Comparison of ENCODE assay signal across 10 cellular contexts in genomic region chr2:190470256-190470826, GRCh38.
DNase-seq lines count a peak whose midpoint lies in the region; ATAC-seq and TF ChIP-seq lines count a peak whose summit lies in the region.
"Had no signal": no experiment of that assay in that cellular context is flagged by ENCODE, and none has a peak within 500 bp of the region (broad histone marks: within the 10 kb centered on the region; RNA-seq: fewer than 3 reads in every experiment).

No MANE protein-coding gene starts in this region.

- no peaks in the 10 kb centered on the region for H4K20me1 ChIP-seq in mammary epithelial cell (ENCODE audit: insufficient read depth, low read length)

- in situ Hi-C loops in mammary epithelial cell (cut with MboI; ENCODE audit: low sequenced_read_pairs in 2 of 2) (no loop called here), HAP-1 (cut with MboI; ENCODE audit: low sequenced_read_pairs) (no loop called here)

- H3K79me2 ChIP-seq in mammary epithelial cell (ENCODE audit: insufficient read depth, low read length) = peaks cover 17% of the 10 kb centered on the region

- H3K4me1 ChIP-seq in right cardiac atrium (ENCODE audit: control insufficient read depth, insufficient read depth, low read length) (peaks cover 15% of the 10 kb centered on the region), mammary epithelial cell (ENCODE audit: insufficient read depth, low read length) (peaks cover 27% of the 10 kb centered on the region), muscle layer of duodenum (ENCODE audit: control insufficient read depth in 1 of 2, insufficient read depth in 2 of 2, low read length in 2 of 2) (peaks cover 4 to 29% of the 10 kb centered on the region in 2 donors), HAP-1 (peaks cover 30% of the 10 kb centered on the region)

- no peak for TF ChIP-seq CTCF in mammary epithelial cell (conservative IDR thresholded peaks at IDR 0.05 in 1 of 2, IDR thresholded peaks at IDR 0.05 in 1 of 2; ENCODE audit: extremely low read depth in 1 of 2, insufficient read depth in 1 of 2, low read depth in 1 of 2, low read length in 2 of 2)

- TSS peak; percentile 58 for BruUV-seq in mammary epithelial cell (replicated peaks; lab: Mats Ljungman, UMichigan)

- H3K36me3 ChIP-seq in mammary epithelial cell (ENCODE audit: insufficient read depth, low read length) (no peaks in the 10 kb centered on the region), muscle layer of duodenum (ENCODE audit: control insufficient read depth in 1 of 2, insufficient read depth in 2 of 2, low read length in 2 of 2) (no peaks in the 10 kb centered on the region), HAP-1 (replicated peaks) (no peaks in the 10 kb centered on the region)

- CTCF ChIA-PET in mammary epithelial cell (lab: Charles Lee; ENCODE audit: low non-redundant PET) = no interaction called here

- DNase-seq in right cardiac atrium = no peak
- no peak for DNase-seq in Right ventricle myocardium inferior (ENCODE audit: missing footprints)
- no peak for DNase-seq in mammary epithelial cell
- DNase-seq in occipital lobe (lab: John Stamatoyannopoulos, UW) = no peak
- DNase-seq in HAP-1 (ENCODE audit: low spot score in 2 of 2) = no peak
- DNase-seq: activated CD4-positive, CD25-positive, alpha-beta regulatory T cell treated with anti-CD3 and anti-CD28 coated beads, Interleukin-2, amount 50 U/mL, for 72 hours; stimulated activated CD4-positive, alpha-beta T cell treated with anti-CD3 and anti-CD28 coated beads, Interleukin-12 subunit alpha, Interleukin-12 subunit beta, amount 100 ng/mL, for 4 hours had no signal

- no peak overlapping the region for H3K4me3 ChIP-seq in right cardiac atrium (ENCODE audit: low read length)
- no peak overlapping the region for H3K4me3 ChIP-seq in mammary epithelial cell (replicated peaks in 1 of 3; ENCODE audit: insufficient read depth in 1 of 3, low read depth in 2 of 3, low read length in 3 of 3)
- no peak overlapping the region for H3K4me3 ChIP-seq in muscle layer of duodenum (ENCODE audit: low read depth in 1 of 2, low read length in 2 of 2)
- no peak overlapping the region for H3K4me3 ChIP-seq in HAP-1

- ATAC-seq in right cardiac atrium (peak; percentile 22 to 28), Right ventricle myocardium inferior (no peak), HG03175 (IDR thresholded peaks at IDR 0.05; ENCODE audit: unreplicated experiment) (no peak), HG02852 (IDR thresholded peaks at IDR 0.05; ENCODE audit: unreplicated experiment) (no peak)

- H3K9me3 ChIP-seq in right cardiac atrium (ENCODE audit: control insufficient read depth, low read length) = no peaks in the 10 kb centered on the region
- H3K9me3 ChIP-seq in mammary epithelial cell (replicated peaks; ENCODE audit: insufficient read depth, low read length) = no peaks in the 10 kb centered on the region
- H3K9me3 ChIP-seq in muscle layer of duodenum (ENCODE audit: control insufficient read depth in 1 of 2, low read length in 2 of 2) = no peaks in the 10 kb centered on the region
- no peaks in the 10 kb centered on the region for H3K9me3 ChIP-seq in HAP-1

- H3K27me3 ChIP-seq in right cardiac atrium (ENCODE audit: control insufficient read depth, insufficient read depth) (no peaks in the 10 kb centered on the region), mammary epithelial cell (ENCODE audit: insufficient read depth, low read length) (no peaks in the 10 kb centered on the region), muscle layer of duodenum (ENCODE audit: low read depth, low read length) (no peaks in the 10 kb centered on the region), HAP-1 (ENCODE audit: low read depth) (no peaks in the 10 kb centered on the region)

- H3K27ac ChIP-seq in right cardiac atrium (ENCODE audit: low read length) (no peak overlapping the region), mammary epithelial cell (ENCODE audit: insufficient read depth, low read depth, low read length) (peak overlapping the region; percentile 95), muscle layer of duodenum (ENCODE audit: low read length) (peak overlapping the region; percentile 28)

- no peak overlapping the region for H3K4me2 ChIP-seq in mammary epithelial cell (ENCODE audit: insufficient read depth, low read depth, low read length)

- H3K9ac ChIP-seq in mammary epithelial cell (ENCODE audit: insufficient read depth, low read length) = no peak overlapping the region

- 68% methylated on average over 5 of the region's 5 CpGs for WGBS in right cardiac atrium
- WGBS in mammary epithelial cell (ENCODE audit: low coverage, missing lambda C conversion rate) = 73% methylated on average over 5 of the region's 5 CpGs

- dilution Hi-C loops in mammary epithelial cell (cut with HindIII; ENCODE audit: low sequenced_read_pairs) = no loop called here

- intact Hi-C loops in right cardiac atrium (cut with DNase I) = no loop called here
- intact Hi-C loops in Right ventricle myocardium inferior (cut with DNase I) = no loop called here
- intact Hi-C loops in mammary epithelial cell (cut with micrococcal nuclease) = no loop called here

- no peak overlapping the region for H2AFZ ChIP-seq in mammary epithelial cell (ENCODE audit: low read depth, low read length)

Comparison
In these comparisons a context has a peak if more than half of its experiments do, and no peak if none do; other contexts are left out.
1. ATAC-seq: peak in right cardiac atrium (2 of 2); none in Right ventricle myocardium inferior (single experiment), HG03175 (single experiment) and HG02852 (single experiment).